ENCODE assay signal across 13 cellular contexts in the genomic region with DNA sequence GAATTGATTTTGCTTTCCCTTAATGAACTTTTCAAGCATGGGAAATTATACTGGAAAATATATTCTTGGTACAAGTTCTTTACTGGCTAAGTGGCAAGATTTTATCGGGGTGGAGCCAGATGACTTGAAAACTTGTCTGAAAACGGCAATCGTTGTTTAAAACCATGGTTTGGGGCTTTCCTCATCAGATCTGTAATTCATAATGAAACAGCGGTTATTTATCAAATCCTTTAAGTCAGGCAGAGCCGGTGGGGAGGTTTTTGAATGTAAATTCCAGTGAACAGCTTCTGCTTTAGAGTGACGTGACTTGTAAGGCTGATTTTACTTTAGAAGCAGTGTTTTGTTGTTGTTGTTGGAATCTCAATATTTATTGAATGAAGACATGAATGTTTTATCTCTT. TPM values are rescaled to one million over a fixed set of nuclear protein-coding genes. Genes with fewer than 3 reads are reported as not detected.
DNase-seq lines count a peak whose midpoint lies in the region; TF ChIP-seq lines count a peak whose summit lies in the region.
"Had no signal": no experiment of that assay in that cellular context is flagged by ENCODE, and none has a peak within 500 bp of the region (broad histone marks: within the 10 kb centered on the region; RNA-seq: fewer than 3 reads in every experiment).

No MANE protein-coding gene starts in this region.

- no peaks in the 10 kb centered on the region for H3K36me3 Mint-ChIP-seq in activated CD4-positive, alpha-beta memory T cell treated with anti-CD3 and anti-CD28 coated beads for 36 hours
- no peaks in the 10 kb centered on the region for H3K36me3 Mint-ChIP-seq in nephron (ENCODE audit: low read depth)

- H3K27me3 ChIP-seq in left ventricle myocardium inferior (ENCODE audit: low read depth) = no peaks in the 10 kb centered on the region
- H3K27me3 ChIP-seq in ascending aorta = no peaks in the 10 kb centered on the region
- H3K27me3 ChIP-seq: gastroesophageal sphincter had no signal

- H3K4me3 Mint-ChIP-seq in activated CD4-positive, alpha-beta memory T cell treated with anti-CD3 and anti-CD28 coated beads for 36 hours = peak overlapping the region; percentile 94
- peak overlapping the region in 2 of 3 experiments; percentile 47 to 69 for H3K4me3 Mint-ChIP-seq in nephron

- H3K27ac ChIP-seq in left ventricle myocardium inferior (replicated peaks) = no peak overlapping the region
- no peak overlapping the region for H3K27ac ChIP-seq in ascending aorta
- H3K27ac ChIP-seq: gastroesophageal sphincter, lower lobe of right lung had no signal

- POLR2A ChIA-PET in activated CD4-positive, alpha-beta memory T cell treated with anti-CD3 and anti-CD28 coated beads for 36 hours (lab: Charles Lee) = interaction anchor here (1.0 to 1.8 kb wide), 5 partner anchors 18 to 758 kb away, joined by 3 to 15 read pairs (median 4); a partner anchor contains a TSS

- H3K4me1 ChIP-seq in left ventricle myocardium inferior = peaks cover 33% of the 10 kb centered on the region
- H3K4me1 ChIP-seq in ascending aorta = peaks cover 0 to 2% of the 10 kb centered on the region in 2 donors

- TF ChIP-seq CTCF in GM13977 (IDR thresholded peaks at IDR 0.05; ENCODE audit: extremely low read depth, insufficient read depth, missing control alignments) (no peak), nephron (IDR thresholded peaks at IDR 0.05; ENCODE audit: unreplicated experiment in 3 of 3) (no peak), left ventricle myocardium inferior (IDR thresholded peaks at IDR 0.05; ENCODE audit: borderline replicate concordance) (no peak), ascending aorta (IDR thresholded peaks at IDR 0.05) (no peak)

- H3K36me3 ChIP-seq in left ventricle myocardium inferior = no peaks in the 10 kb centered on the region
- H3K36me3 ChIP-seq in ascending aorta = no peaks in the 10 kb centered on the region
- H3K36me3 ChIP-seq: gastroesophageal sphincter, lower lobe of right lung had no signal

- CTCF ChIA-PET in activated CD4-positive, alpha-beta memory T cell treated with anti-CD3 and anti-CD28 coated beads for 36 hours (lab: Charles Lee) = interaction anchor here (1.7 to 6.9 kb wide), 3 partner anchors 19 to 214 kb away, joined by 5 to 38 read pairs (median 5); no protein-coding TSS in a partner anchor

- H3K4me3 ChIP-seq in left ventricle myocardium inferior (no peak overlapping the region), ascending aorta (no peak overlapping the region)
- H3K4me3 ChIP-seq: gastroesophageal sphincter, lower lobe of right lung had no signal

- peak overlapping the region; percentile 98 for H3K27ac Mint-ChIP-seq in activated CD4-positive, alpha-beta memory T cell treated with anti-CD3 and anti-CD28 coated beads for 36 hours
- H3K27ac Mint-ChIP-seq in nephron = no peak overlapping the region

- H3K9me3 ChIP-seq in left ventricle myocardium inferior (replicated peaks) = no peaks in the 10 kb centered on the region
- no peaks in the 10 kb centered on the region for H3K9me3 ChIP-seq in ascending aorta
- H3K9me3 ChIP-seq: gastroesophageal sphincter, lower lobe of right lung had no signal

- peak; percentile 47 for DNase-seq in activated CD4-positive, alpha-beta T cell treated with anti-CD3 and anti-CD28 coated beads for 48 hours
- DNase-seq in activated CD4-positive, alpha-beta T cell treated with anti-CD3 and anti-CD28 coated beads for 4 hours = no peak
- DNase-seq in GM13977 (ENCODE audit: low spot score) = peak; percentile 61
- DNase-seq in activated CD4-positive, alpha-beta memory T cell treated with anti-CD3 and anti-CD28 coated beads for 36 hours = peak; percentile 63
- DNase-seq in left ventricle myocardium inferior = no peak
- DNase-seq in NCI-H2081 (lab: John Stamatoyannopoulos, UW) = no peak
- no peak for DNase-seq in ascending aorta (ENCODE audit: low spot score in 2 of 2)
- DNase-seq: activated gamma-delta T cell treated with Interleukin-2 at 50 U/mL for 16 hours, dermis blood vessel endothelial cell, GDM1, lower lobe of right lung had no signal

- no peaks in the 10 kb centered on the region for H3K9me3 Mint-ChIP-seq in activated CD4-positive, alpha-beta memory T cell treated with anti-CD3 and anti-CD28 coated beads for 36 hours
- no peaks in the 10 kb centered on the region for H3K9me3 Mint-ChIP-seq in nephron

- peaks cover 58% of the 10 kb centered on the region for H3K4me1 Mint-ChIP-seq in activated CD4-positive, alpha-beta memory T cell treated with anti-CD3 and anti-CD28 coated beads for 36 hours (ENCODE audit: low read depth)
- peaks cover 20% of the 10 kb centered on the region for H3K4me1 Mint-ChIP-seq in nephron

- H3K27me3 Mint-ChIP-seq in activated CD4-positive, alpha-beta memory T cell treated with anti-CD3 and anti-CD28 coated beads for 36 hours = no peaks in the 10 kb centered on the region
- peaks cover 43% of the 10 kb centered on the region for H3K27me3 Mint-ChIP-seq in nephron (ENCODE audit: low read depth)

- in situ Hi-C loops in GM13977 (cut with MboI; ENCODE audit: low pct_unique_long_range_greater_than_20kb, low sequenced_read_pairs, unreplicated experiment) = no loop called here

- intact Hi-C loops in activated CD4-positive, alpha-beta memory T cell treated with anti-CD3 and anti-CD28 coated beads for 36 hours (cut with micrococcal nuclease) = loop anchor here (1.0 to 5.0 kb wide), 3 partner anchors 19 to 810 kb away; no protein-coding TSS in a partner anchor
- intact Hi-C loops in left ventricle myocardium inferior (cut with micrococcal nuclease) (no loop called here), ascending aorta (cut with DNase I) (no loop called here)

RNA-seq across cellular contexts. Expression of a gene that starts 2.6 kb away (rescaled TPM):
- total RNA-seq in activated CD4-positive, alpha-beta memory T cell treated with anti-CD3 and anti-CD28 coated beads for 36 hours = 100 to 1,000 TPM; 119 to 130 TPM
- total RNA-seq in left ventricle myocardium inferior (24.4 TPM), ascending aorta (6.2 TPM)

Comparison
In these comparisons a context has a peak if more than half of its experiments do, and no peak if none do; other contexts are left out.
1. DNase-seq: peak in activated CD4-positive, alpha-beta T cell treated with anti-CD3 and anti-CD28 coated beads for 48 hours (single experiment), GM13977 (single experiment) and activated CD4-positive, alpha-beta memory T cell treated with anti-CD3 and anti-CD28 coated beads for 36 hours (single experiment); none in activated CD4-positive, alpha-beta T cell treated with anti-CD3 and anti-CD28 coated beads for 4 hours (0 of 2), left ventricle myocardium inferior (single experiment), NCI-H2081 (0 of 2) and ascending aorta (0 of 2).